ENCODE assay signal across 20 cellular contexts in genomic region chr4:6461301-6462165, GRCh38. TPM values are rescaled to one million over a fixed set of nuclear protein-coding genes. Genes with fewer than 3 reads are reported as not detected.
A peak's percentile ranks its signal among the peaks of the same experiment; 100 is the strongest.
DNase-seq lines count a peak whose midpoint lies in the region; ATAC-seq, FAIRE-seq and TF ChIP-seq lines count a peak whose summit lies in the region.
"Had no signal": no experiment of that assay in that cellular context is flagged by ENCODE, and none has a peak within 500 bp of the region (broad histone marks: within the 10 kb centered on the region; RNA-seq: fewer than 3 reads in every experiment).

No MANE protein-coding gene starts in this region.

- H3K4me3 ChIP-seq in esophagus squamous epithelium = no peak overlapping the region
- H3K4me3 ChIP-seq: adrenal gland, GM12878 had no signal

- H3K27me3 Mint-ChIP-seq in activated naive CD4-positive, alpha-beta T cell treated with anti-CD3 and anti-CD28 coated beads, Interleukin-2, amount 10 ng/mL, durations not matched to agents 7 days and 5 days = peaks cover 15% of the 10 kb centered on the region
- H3K27me3 Mint-ChIP-seq in activated naive CD4-positive, alpha-beta T cell treated with anti-CD3 and anti-CD28 coated beads for 36 hours (ENCODE audit: low read depth) = peaks cover 26% of the 10 kb centered on the region

- H3K4me1 ChIP-seq in esophagus squamous epithelium = no peaks in the 10 kb centered on the region
- H3K4me1 ChIP-seq: adrenal gland had no signal

- H3K27ac Mint-ChIP-seq in activated naive CD4-positive, alpha-beta T cell treated with anti-CD3 and anti-CD28 coated beads, Interleukin-2, amount 10 ng/mL, durations not matched to agents 7 days and 5 days = no peak overlapping the region
- H3K27ac Mint-ChIP-seq in activated naive CD4-positive, alpha-beta T cell treated with anti-CD3 and anti-CD28 coated beads for 36 hours = no peak overlapping the region

- H3K4me3 Mint-ChIP-seq in activated naive CD4-positive, alpha-beta T cell treated with anti-CD3 and anti-CD28 coated beads, Interleukin-2, amount 10 ng/mL, durations not matched to agents 7 days and 5 days = no peak overlapping the region
- no peak overlapping the region for H3K4me3 Mint-ChIP-seq in activated naive CD4-positive, alpha-beta T cell treated with anti-CD3 and anti-CD28 coated beads for 36 hours
- H3K4me3 Mint-ChIP-seq: activated T-cell treated with anti-CD3 and anti-CD28 coated beads, Interleukin-2, amount 50 U/mL, for 4 hours; central memory CD8-positive, alpha-beta T cell had no signal

- intact Hi-C loops in activated naive CD4-positive, alpha-beta T cell treated with anti-CD3 and anti-CD28 coated beads for 36 hours (cut with micrococcal nuclease) = no loop called here
- intact Hi-C loops in esophagus squamous epithelium (cut with DNase I) = no loop called here

- no peaks in the 10 kb centered on the region for H3K9me3 Mint-ChIP-seq in activated naive CD4-positive, alpha-beta T cell treated with anti-CD3 and anti-CD28 coated beads, Interleukin-2, amount 10 ng/mL, durations not matched to agents 7 days and 5 days
- H3K9me3 Mint-ChIP-seq in activated naive CD4-positive, alpha-beta T cell treated with anti-CD3 and anti-CD28 coated beads for 36 hours = peaks cover 9% of the 10 kb centered on the region

- H3K4me1 Mint-ChIP-seq in activated naive CD4-positive, alpha-beta T cell treated with anti-CD3 and anti-CD28 coated beads, Interleukin-2, amount 10 ng/mL, durations not matched to agents 7 days and 5 days = no peaks in the 10 kb centered on the region
- no peaks in the 10 kb centered on the region for H3K4me1 Mint-ChIP-seq in activated naive CD4-positive, alpha-beta T cell treated with anti-CD3 and anti-CD28 coated beads for 36 hours (ENCODE audit: low read depth)
- H3K4me1 Mint-ChIP-seq: central memory CD8-positive, alpha-beta T cell had no signal

- no peak for TF ChIP-seq CTCF in esophagus squamous epithelium (IDR thresholded peaks at IDR 0.05)

- H3K27me3 ChIP-seq in esophagus squamous epithelium = peaks cover 0 to 27% (median 0%) of the 10 kb centered on the region in 4 donors

- peak overlapping the region; percentile 63 for H3K27ac ChIP-seq in caudate nucleus (ENCODE audit: low read depth, low read length)
- no peak overlapping the region for H3K27ac ChIP-seq in esophagus squamous epithelium
- H3K27ac ChIP-seq: adrenal gland had no signal

- no peak for FAIRE-seq in urothelium cell line (lab: Jason Lieb, UNC)
- FAIRE-seq: G401.6, GM12878, H54 had no signal

- CTCF ChIA-PET in activated naive CD4-positive, alpha-beta T cell treated with anti-CD3 and anti-CD28 coated beads, Interleukin-2, amount 10 ng/mL, durations not matched to agents 7 days and 5 days (lab: Charles Lee) = no interaction called here
- CTCF ChIA-PET in activated naive CD4-positive, alpha-beta T cell treated with anti-CD3 and anti-CD28 coated beads for 36 hours (lab: Charles Lee) = interaction anchor here (0.7 kb wide), 1 partner anchor 129 kb away, joined by 3 read pairs; no protein-coding TSS in a partner anchor

- no peaks in the 10 kb centered on the region for H3K36me3 Mint-ChIP-seq in activated naive CD4-positive, alpha-beta T cell treated with anti-CD3 and anti-CD28 coated beads, Interleukin-2, amount 10 ng/mL, durations not matched to agents 7 days and 5 days
- no peaks in the 10 kb centered on the region for H3K36me3 Mint-ChIP-seq in activated naive CD4-positive, alpha-beta T cell treated with anti-CD3 and anti-CD28 coated beads for 36 hours (ENCODE audit: low read depth)

- peaks cover 0 to 2% (median 0%) of the 10 kb centered on the region in 3 donors for H3K36me3 ChIP-seq in esophagus squamous epithelium
- H3K36me3 ChIP-seq: adrenal gland had no signal

- 74 to 89% methylated on average over 5 of the region's 9 CpGs for WGBS in esophagus squamous epithelium, 2 donors

- no peak for TF ChIP-seq POLR2A in esophagus squamous epithelium (IDR thresholded peaks at IDR 0.05)

- H3K9me3 ChIP-seq in esophagus squamous epithelium = peaks cover 0 to 10% (median 0%) of the 10 kb centered on the region in 3 donors
- H3K9me3 ChIP-seq: adrenal gland had no signal

- peak; percentile 10 for DNase-seq in activated naive CD4-positive, alpha-beta T cell treated with anti-CD3 and anti-CD28 coated beads, Interleukin-2, amount 10 ng/mL, durations not matched to agents 7 days and 5 days
- no peak for DNase-seq in activated naive CD4-positive, alpha-beta T cell treated with anti-CD3 and anti-CD28 coated beads for 36 hours
- peak in 1 of 61 donors; percentile 34 for DNase-seq in caudate nucleus (lab: John Stamatoyannopoulos, UW)
- DNase-seq in mesenteric fat pad (ENCODE audit: low spot score) = peak; percentile 35
- peak; percentile 21 for DNase-seq in urothelium cell line (ENCODE audit: low spot score)
- no peak for DNase-seq in esophagus squamous epithelium (lab: John Stamatoyannopoulos, UW)
- no peak for DNase-seq in NCI-H446 treated with DMSO at 0.1 percent for 48 hours (lab: John Stamatoyannopoulos, UW)
- DNase-seq: activated CD4-positive, alpha-beta T cell treated with anti-CD3 and anti-CD28 coated beads for 48 hours; activated T-cell treated with anti-CD3 and anti-CD28 coated beads, Interleukin-2, amount 50 U/mL, for 4 hours; foreskin melanocyte; NCI-H1694 treated with DMSO at 0.1 percent for 48 hours; NCI-H526; stimulated activated naive CD8-positive, alpha-beta T cell treated with anti-CD3 and anti-CD28 coated beads, Interleukin-15, Interleukin-2, amounts not matched to agents 100 U/mL and 50 U/mL, for 24 hours; T1000 had no signal

- ATAC-seq in GM21447 (IDR thresholded peaks at IDR 0.05; ENCODE audit: unreplicated experiment) = no peak
- ATAC-seq: activated T-cell treated with anti-CD3 and anti-CD28 coated beads, Interleukin-2, amount 50 U/mL, for 4 hours; GM12878; stimulated activated naive CD8-positive, alpha-beta T cell treated with anti-CD3 and anti-CD28 coated beads, Interleukin-15, Interleukin-2, amounts not matched to agents 100 U/mL and 50 U/mL, for 24 hours had no signal

RNA-seq across cellular contexts. Expression of gene PPP2R2C, which starts 10.9 kb away (rescaled TPM):
- total RNA-seq in activated naive CD4-positive, alpha-beta T cell treated with anti-CD3 and anti-CD28 coated beads for 36 hours = not detected
- total RNA-seq in mesenteric fat pad (1.1 TPM), esophagus squamous epithelium (10 to 100 TPM; 26.9 to 76.3 (median 53.7) TPM)
- total RNA-seq: activated T-cell treated with anti-CD3 and anti-CD28 coated beads, Interleukin-2, amount 50 U/mL, for 4 hours had no signal

Comparison
In these comparisons a context has a peak if more than half of its experiments do, and no peak if none do; other contexts are left out.
1. DNase-seq: peak in activated naive CD4-positive, alpha-beta T cell treated with anti-CD3 and anti-CD28 coated beads, Interleukin-2, amount 10 ng/mL, durations not matched to agents 7 days and 5 days (single experiment), mesenteric fat pad (single experiment) and urothelium cell line (single experiment); none in activated naive CD4-positive, alpha-beta T cell treated with anti-CD3 and anti-CD28 coated beads for 36 hours (single experiment), esophagus squamous epithelium (single experiment) and NCI-H446 treated with DMSO at 0.1 percent for 48 hours (single experiment).
2. RNA of gene PPP2R2C, which starts 10.9 kb away (total RNA-seq): 26.9 to 76.3 TPM in esophagus squamous epithelium; 1.1 TPM in mesenteric fat pad (single experiment) and not detected in activated naive CD4-positive, alpha-beta T cell treated with anti-CD3 and anti-CD28 coated beads for 36 hours; every median in the first group is over 10 times any median in the second.